1 cellular context compared by ENCODE assay signal in the genomic region with DNA sequence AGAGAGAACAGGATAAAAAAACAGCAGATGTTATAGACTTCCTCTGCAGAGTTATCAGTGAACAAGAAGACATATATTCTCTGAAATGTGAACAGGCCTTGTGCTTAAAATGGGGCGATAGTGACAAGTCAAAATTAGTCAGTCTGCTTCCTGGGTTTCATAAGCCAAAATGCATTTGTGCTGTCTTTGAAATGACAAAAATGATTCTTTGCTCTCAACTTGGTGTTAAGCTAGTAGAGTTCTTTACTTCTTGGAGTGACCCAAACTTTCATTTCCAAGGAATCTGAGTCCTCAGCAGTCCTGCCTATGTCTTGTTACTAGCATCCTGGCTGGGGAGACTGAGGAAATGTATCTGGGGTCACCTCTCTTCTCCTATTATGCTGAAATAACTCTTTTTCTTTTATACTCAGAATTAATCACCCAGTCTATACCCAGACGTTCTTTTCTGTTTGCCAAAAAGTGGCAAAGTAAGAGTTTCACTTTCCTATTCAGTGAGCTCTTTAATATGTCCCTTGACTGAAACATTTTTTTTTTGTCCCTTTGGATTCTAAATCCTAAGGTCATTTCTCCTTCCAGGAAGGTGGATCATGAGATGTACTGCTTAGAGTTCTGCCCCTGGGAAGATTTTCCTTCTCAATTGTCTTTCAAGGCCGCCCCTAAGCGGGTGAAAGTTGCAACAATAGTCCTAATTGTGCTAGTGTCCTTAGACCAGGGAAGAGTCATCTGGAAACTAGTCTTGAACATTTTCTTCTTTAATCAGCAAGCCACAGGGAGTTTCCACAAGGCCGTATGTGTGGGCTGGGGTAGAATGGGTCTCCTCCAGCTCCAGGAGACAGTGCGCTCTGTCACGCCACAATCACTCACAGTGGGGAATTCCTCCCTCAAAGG.
TF ChIP-seq lines count a peak whose summit lies in the region.

No MANE protein-coding gene starts in this region.

TF ChIP-seq in GM12878, 131 proteins besides CTCF, POLR2A, EP300 and RAD21 (continued from another document):
- TF ChIP-seq NFIC (IDR thresholded peaks at IDR 0.05; ENCODE audit: low read depth, low read length) (peak; percentile 99), BACH1 (IDR thresholded peaks at IDR 0.05; ENCODE audit: borderline replicate concordance) (peak; percentile 94), NFXL1 (IDR thresholded peaks at IDR 0.05; ENCODE audit: borderline replicate concordance) (no peak), ASH2L (IDR thresholded peaks at IDR 0.05; ENCODE audit: borderline replicate concordance, low read depth) (peak; percentile 69; the same call in 1 of the 2 replicates), BHLHE40 (IDR thresholded peaks at IDR 0.05; ENCODE audit: borderline replicate concordance in 1 of 2, low read depth in 2 of 2, low read length in 1 of 2) (peak; percentile 68 to 70; a peak in 3 of 4 replicates), GATAD2B (conservative IDR thresholded peaks at IDR 0.05; ENCODE audit: low read depth) (peak; percentile 70; the same call in 1 of the 2 replicates), POU2F2 (IDR thresholded peaks at IDR 0.05; ENCODE audit: borderline replicate concordance, low read depth, low read length) (peak; percentile 90; the same call in 2 of the 3 replicates), RAD51 (IDR thresholded peaks at IDR 0.05) (no peak), HDAC6 (IDR thresholded peaks at IDR 0.05; ENCODE audit: unreplicated experiment) (no peak), RUNX3 (IDR thresholded peaks at IDR 0.05; ENCODE audit: low read length) (peak; percentile 98), NR2F1 (conservative IDR thresholded peaks at IDR 0.05) (peak; percentile 58; the same call in 1 of the 2 replicates), MYB (IDR thresholded peaks at IDR 0.05; ENCODE audit: borderline replicate concordance, low read depth, low read length) (no peak), RELA (IDR thresholded peaks at IDR 0.05; ENCODE audit: borderline replicate concordance, partially characterized antibody) (peak; percentile 99), KLF5 (IDR thresholded peaks at IDR 0.05; ENCODE audit: partially characterized antibody) (no peak), RBBP5 (conservative IDR thresholded peaks at IDR 0.05) (no peak; the same call in 1 of the 2 replicates), TCF12 (IDR thresholded peaks at IDR 0.05; ENCODE audit: low read depth, low read length) (peak; percentile 70; the same call in 1 of the 2 replicates), ATF2 (IDR thresholded peaks at IDR 0.05; ENCODE audit: low read length) (peak; percentile 85), NR2C1 (IDR thresholded peaks at IDR 0.05) (no peak), CHD4 (IDR thresholded peaks at IDR 0.05) (no peak), JUNB (IDR thresholded peaks at IDR 0.05) (peak; percentile 96), TCF7 (IDR thresholded peaks at IDR 0.05; ENCODE audit: borderline replicate concordance) (peak; percentile 82), MEF2A (IDR thresholded peaks at IDR 0.05; ENCODE audit: insufficient read depth, low read depth, low read length) (peak; percentile 72; the same call in 1 of the 2 replicates), FOXM1 (IDR thresholded peaks at IDR 0.05; ENCODE audit: low read depth, low read length) (peak; percentile 99), TCF3 (IDR thresholded peaks at IDR 0.05; ENCODE audit: borderline replicate concordance, insufficient read depth, low read depth, low read length) (0 out of 2 replicates have a peak, but pooled peaks have one; percentile 72), ZNF687 (IDR thresholded peaks at IDR 0.05) (0 out of 2 replicates have a peak, but pooled peaks have one; percentile 20), HSF1 (IDR thresholded peaks at IDR 0.05; ENCODE audit: low read depth, low read length) (no peak), STAT3 (IDR thresholded peaks at IDR 0.05; ENCODE audit: low read depth, low read length) (0 out of 2 replicates have a peak, but pooled peaks have one; percentile 46), WRNIP1 (IDR thresholded peaks at IDR 0.05; ENCODE audit: borderline replicate concordance, low read depth, low read length) (no peak), NR2C2 (IDR thresholded peaks at IDR 0.05; ENCODE audit: borderline replicate concordance, control insufficient read depth, insufficient read length, low read depth) (no peak), ZBED1 (IDR thresholded peaks at IDR 0.05; ENCODE audit: borderline replicate concordance) (peak; percentile 93), EED (IDR thresholded peaks at IDR 0.05; ENCODE audit: low read depth) (peak; percentile 98), EGR1 (IDR thresholded peaks at IDR 0.05; ENCODE audit: borderline replicate concordance in 1 of 2, low read depth in 2 of 2, low read length in 2 of 2) (peak in 1 of 2 experiments; percentile 72; a peak in 1 of 3 replicates), MXI1 (IDR thresholded peaks at IDR 0.05; ENCODE audit: low read depth, low read length) (no peak), SP1 (IDR thresholded peaks at IDR 0.05; ENCODE audit: low read depth, low read length) (peak; percentile 84), FOS (IDR thresholded peaks at IDR 0.05; ENCODE audit: borderline replicate concordance, extremely low read depth, insufficient read length) (no peak), SIN3A (IDR thresholded peaks at IDR 0.05; ENCODE audit: low read depth, low read length) (no peak), BMI1 (IDR thresholded peaks at IDR 0.05; ENCODE audit: borderline replicate concordance) (peak; percentile 77)
- TF ChIP-seq, protein P1, sequence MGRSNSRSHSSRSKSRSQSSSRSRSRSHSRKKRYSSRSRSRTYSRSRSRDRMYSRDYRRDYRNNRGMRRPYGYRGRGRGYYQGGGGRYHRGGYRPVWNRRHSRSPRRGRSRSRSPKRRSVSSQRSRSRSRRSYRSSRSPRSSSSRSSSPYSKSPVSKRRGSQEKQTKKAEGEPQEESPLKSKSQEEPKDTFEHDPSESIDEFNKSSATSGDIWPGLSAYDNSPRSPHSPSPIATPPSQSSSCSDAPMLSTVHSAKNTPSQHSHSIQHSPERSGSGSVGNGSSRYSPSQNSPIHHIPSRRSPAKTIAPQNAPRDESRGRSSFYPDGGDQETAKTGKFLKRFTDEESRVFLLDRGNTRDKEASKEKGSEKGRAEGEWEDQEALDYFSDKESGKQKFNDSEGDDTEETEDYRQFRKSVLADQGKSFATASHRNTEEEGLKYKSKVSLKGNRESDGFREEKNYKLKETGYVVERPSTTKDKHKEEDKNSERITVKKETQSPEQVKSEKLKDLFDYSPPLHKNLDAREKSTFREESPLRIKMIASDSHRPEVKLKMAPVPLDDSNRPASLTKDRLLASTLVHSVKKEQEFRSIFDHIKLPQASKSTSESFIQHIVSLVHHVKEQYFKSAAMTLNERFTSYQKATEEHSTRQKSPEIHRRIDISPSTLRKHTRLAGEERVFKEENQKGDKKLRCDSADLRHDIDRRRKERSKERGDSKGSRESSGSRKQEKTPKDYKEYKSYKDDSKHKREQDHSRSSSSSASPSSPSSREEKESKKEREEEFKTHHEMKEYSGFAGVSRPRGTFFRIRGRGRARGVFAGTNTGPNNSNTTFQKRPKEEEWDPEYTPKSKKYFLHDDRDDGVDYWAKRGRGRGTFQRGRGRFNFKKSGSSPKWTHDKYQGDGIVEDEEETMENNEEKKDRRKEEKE (IDR thresholded peaks at IDR 0.05), result no peak
- TF ChIP-seq, protein P2, sequence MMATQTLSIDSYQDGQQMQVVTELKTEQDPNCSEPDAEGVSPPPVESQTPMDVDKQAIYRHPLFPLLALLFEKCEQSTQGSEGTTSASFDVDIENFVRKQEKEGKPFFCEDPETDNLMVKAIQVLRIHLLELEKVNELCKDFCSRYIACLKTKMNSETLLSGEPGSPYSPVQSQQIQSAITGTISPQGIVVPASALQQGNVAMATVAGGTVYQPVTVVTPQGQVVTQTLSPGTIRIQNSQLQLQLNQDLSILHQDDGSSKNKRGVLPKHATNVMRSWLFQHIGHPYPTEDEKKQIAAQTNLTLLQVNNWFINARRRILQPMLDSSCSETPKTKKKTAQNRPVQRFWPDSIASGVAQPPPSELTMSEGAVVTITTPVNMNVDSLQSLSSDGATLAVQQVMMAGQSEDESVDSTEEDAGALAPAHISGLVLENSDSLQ (IDR thresholded peaks at IDR 0.05), result peak; percentile 58; the same call in 1 of the 2 replicates
- TF ChIP-seq, protein P3, sequence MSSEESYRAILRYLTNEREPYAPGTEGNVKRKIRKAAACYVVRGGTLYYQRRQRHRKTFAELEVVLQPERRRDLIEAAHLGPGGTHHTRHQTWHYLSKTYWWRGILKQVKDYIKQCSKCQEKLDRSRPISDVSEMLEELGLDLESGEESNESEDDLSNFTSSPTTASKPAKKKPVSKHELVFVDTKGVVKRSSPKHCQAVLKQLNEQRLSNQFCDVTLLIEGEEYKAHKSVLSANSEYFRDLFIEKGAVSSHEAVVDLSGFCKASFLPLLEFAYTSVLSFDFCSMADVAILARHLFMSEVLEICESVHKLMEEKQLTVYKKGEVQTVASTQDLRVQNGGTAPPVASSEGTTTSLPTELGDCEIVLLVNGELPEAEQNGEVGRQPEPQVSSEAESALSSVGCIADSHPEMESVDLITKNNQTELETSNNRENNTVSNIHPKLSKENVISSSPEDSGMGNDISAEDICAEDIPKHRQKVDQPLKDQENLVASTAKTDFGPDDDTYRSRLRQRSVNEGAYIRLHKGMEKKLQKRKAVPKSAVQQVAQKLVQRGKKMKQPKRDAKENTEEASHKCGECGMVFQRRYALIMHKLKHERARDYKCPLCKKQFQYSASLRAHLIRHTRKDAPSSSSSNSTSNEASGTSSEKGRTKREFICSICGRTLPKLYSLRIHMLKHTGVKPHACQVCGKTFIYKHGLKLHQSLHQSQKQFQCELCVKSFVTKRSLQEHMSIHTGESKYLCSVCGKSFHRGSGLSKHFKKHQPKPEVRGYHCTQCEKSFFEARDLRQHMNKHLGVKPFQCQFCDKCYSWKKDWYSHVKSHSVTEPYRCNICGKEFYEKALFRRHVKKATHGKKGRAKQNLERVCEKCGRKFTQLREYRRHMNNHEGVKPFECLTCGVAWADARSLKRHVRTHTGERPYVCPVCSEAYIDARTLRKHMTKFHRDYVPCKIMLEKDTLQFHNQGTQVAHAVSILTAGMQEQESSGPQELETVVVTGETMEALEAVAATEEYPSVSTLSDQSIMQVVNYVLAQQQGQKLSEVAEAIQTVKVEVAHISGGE (CRISPR knock-in tag; IDR thresholded peaks at IDR 0.05), result no peak
- TF ChIP-seq, protein P4, sequence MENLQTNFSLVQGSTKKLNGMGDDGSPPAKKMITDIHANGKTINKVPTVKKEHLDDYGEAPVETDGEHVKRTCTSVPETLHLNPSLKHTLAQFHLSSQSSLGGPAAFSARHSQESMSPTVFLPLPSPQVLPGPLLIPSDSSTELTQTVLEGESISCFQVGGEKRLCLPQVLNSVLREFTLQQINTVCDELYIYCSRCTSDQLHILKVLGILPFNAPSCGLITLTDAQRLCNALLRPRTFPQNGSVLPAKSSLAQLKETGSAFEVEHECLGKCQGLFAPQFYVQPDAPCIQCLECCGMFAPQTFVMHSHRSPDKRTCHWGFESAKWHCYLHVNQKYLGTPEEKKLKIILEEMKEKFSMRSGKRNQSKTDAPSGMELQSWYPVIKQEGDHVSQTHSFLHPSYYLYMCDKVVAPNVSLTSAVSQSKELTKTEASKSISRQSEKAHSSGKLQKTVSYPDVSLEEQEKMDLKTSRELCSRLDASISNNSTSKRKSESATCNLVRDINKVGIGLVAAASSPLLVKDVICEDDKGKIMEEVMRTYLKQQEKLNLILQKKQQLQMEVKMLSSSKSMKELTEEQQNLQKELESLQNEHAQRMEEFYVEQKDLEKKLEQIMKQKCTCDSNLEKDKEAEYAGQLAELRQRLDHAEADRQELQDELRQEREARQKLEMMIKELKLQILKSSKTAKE (IDR thresholded peaks at IDR 0.05; ENCODE audit: low read depth, poor library complexity, severe bottlenecking), result peak; percentile 85
